Comparison of ENCODE assay signal across 26 cellular contexts in genomic region chr2:42030196-42030759, GRCh38. TPM values are rescaled to one million over a fixed set of nuclear protein-coding genes. Genes with fewer than 3 reads are reported as not detected.
DNase-seq lines count a peak whose midpoint lies in the region; ATAC-seq and TF ChIP-seq lines count a peak whose summit lies in the region.
"Had no signal": no experiment of that assay in that cellular context is flagged by ENCODE, and none has a peak within 500 bp of the region (broad histone marks: within the 10 kb centered on the region; RNA-seq: fewer than 3 reads in every experiment).

No MANE protein-coding gene starts in this region.

- intact Hi-C loops in right cardiac atrium (cut with DNase I), result no loop called here
- intact Hi-C loops in activated naive CD4-positive, alpha-beta T cell treated with anti-CD3 and anti-CD28 coated beads for 36 hours (cut with micrococcal nuclease), result no loop called here

- H3K36me3 ChIP-seq in cardiac muscle cell, result no peaks in the 10 kb centered on the region
- no peaks in the 10 kb centered on the region for H3K36me3 ChIP-seq in endodermal cell (ENCODE audit: control insufficient read depth, insufficient read depth, low read length)
- H3K36me3 ChIP-seq: prostate gland, tibial artery had no signal

- ATAC-seq in right cardiac atrium, result no peak
- ATAC-seq in HG03342 (IDR thresholded peaks at IDR 0.05; ENCODE audit: unreplicated experiment), result no peak
- ATAC-seq in GM18520 (IDR thresholded peaks at IDR 0.05; ENCODE audit: unreplicated experiment), result no peak
- ATAC-seq: foreskin keratinocyte; naive thymus-derived CD4-positive, alpha-beta T cell had no signal

- H3K9me3 ChIP-seq in cardiac muscle cell (ENCODE audit: low read depth) (no peaks in the 10 kb centered on the region), right cardiac atrium (ENCODE audit: control insufficient read depth, low read length) (no peaks in the 10 kb centered on the region), endodermal cell (ENCODE audit: control insufficient read depth, low read length) (no peaks in the 10 kb centered on the region)
- H3K9me3 ChIP-seq: prostate gland, tibial artery had no signal

- DNase-seq in cardiac muscle cell (ENCODE audit: low read depth in 1 of 2, low spot score in 1 of 2) (peak in 1 of 2 donors; percentile 45), right cardiac atrium (no peak), endodermal cell (peak; percentile 82), nephron progenitor cell (peak; percentile 63), GM10248 (ENCODE audit: extremely low spot score) (no peak)
- no peak for DNase-seq in activated naive CD4-positive, alpha-beta T cell treated with anti-CD3 and anti-CD28 coated beads for 36 hours
- DNase-seq: activated CD4-positive, alpha-beta T cell treated with anti-CD3 and anti-CD28 coated beads, Interleukin-2, amount 10 ng/mL, durations not matched to agents 24 days and 14 days; activated CD8-positive, alpha-beta memory T cell treated with anti-CD3 and anti-CD28 coated beads, Interleukin-2, amount 50 U/mL, for 48 hours; activated effector memory CD4-positive, alpha-beta T cell treated with Interleukin-2 at 50 U/mL for 16 hours; COR-L47; erythroblast; foreskin keratinocyte; IMR-90; kidney glomerular epithelial cell; naive thymus-derived CD4-positive, alpha-beta T cell; NCI-H1436 treated with DMSO at 0.1 percent for 48 hours; OCI-M1; SHP77; stimulated activated naive CD4-positive, alpha-beta T cell treated with Interleukin-2 at 50 U/mL for 16 hours; T-helper 1 cell; tibial artery had no signal

- H3K4me3 Mint-ChIP-seq in endodermal cell, result no peak overlapping the region
- peak overlapping the region; percentile 43 for H3K4me3 Mint-ChIP-seq in nephron progenitor cell
- no peak overlapping the region for H3K4me3 Mint-ChIP-seq in activated naive CD4-positive, alpha-beta T cell treated with anti-CD3 and anti-CD28 coated beads for 36 hours
- H3K4me3 Mint-ChIP-seq: activated CD4-positive, alpha-beta T cell treated with anti-CD3 and anti-CD28 coated beads, Interleukin-2, amount 10 ng/mL, durations not matched to agents 24 days and 14 days; naive thymus-derived CD4-positive, alpha-beta T cell had no signal

- POLR2A ChIA-PET in GM10248 (lab: Yijun Ruan, JAX), result no interaction called here

- H3K27ac ChIP-seq in cardiac muscle cell, result peak overlapping the region; percentile 53
- no peak overlapping the region for H3K27ac ChIP-seq in right cardiac atrium (ENCODE audit: low read length)
- H3K27ac ChIP-seq in endodermal cell (ENCODE audit: low read depth, low read length), result peak overlapping the region; percentile 85
- H3K27ac ChIP-seq: 22Rv1, foreskin keratinocyte, prostate gland, skin epidermis, tibial artery had no signal

- CTCF ChIA-PET in activated naive CD4-positive, alpha-beta T cell treated with anti-CD3 and anti-CD28 coated beads for 36 hours (lab: Charles Lee), result no interaction called here
- CTCF ChIA-PET in GM10248 (lab: Yijun Ruan, JAX), result no interaction called here

- H3K27ac Mint-ChIP-seq in endodermal cell, result peak overlapping the region; percentile 94
- H3K27ac Mint-ChIP-seq in nephron progenitor cell, result peak overlapping the region; percentile 92
- no peak overlapping the region for H3K27ac Mint-ChIP-seq in activated naive CD4-positive, alpha-beta T cell treated with anti-CD3 and anti-CD28 coated beads for 36 hours
- H3K27ac Mint-ChIP-seq: activated CD4-positive, alpha-beta T cell treated with anti-CD3 and anti-CD28 coated beads, Interleukin-2, amount 10 ng/mL, durations not matched to agents 24 days and 14 days; naive thymus-derived CD4-positive, alpha-beta T cell had no signal

- no peak for TF ChIP-seq CTCF in cardiac muscle cell (IDR thresholded peaks at IDR 0.05; ENCODE audit: low read depth, low read length)
- TF ChIP-seq CTCF in endodermal cell (conservative IDR thresholded peaks at IDR 0.05), result no peak
- no peak for TF ChIP-seq CTCF in nephron progenitor cell (IDR thresholded peaks at IDR 0.05)
- TF ChIP-seq CTCF in GM10248 (IDR thresholded peaks at IDR 0.05; ENCODE audit: control extremely low read depth, extremely low read depth, low read depth, missing control alignments), result no peak

- H3K27me3 ChIP-seq in cardiac muscle cell (no peaks in the 10 kb centered on the region), right cardiac atrium (ENCODE audit: control insufficient read depth, insufficient read depth) (no peaks in the 10 kb centered on the region), endodermal cell (ENCODE audit: control insufficient read depth, insufficient read depth, low read length, poor library complexity, severe bottlenecking) (no peaks in the 10 kb centered on the region)
- H3K27me3 ChIP-seq: tibial artery had no signal

- H3K9me3 Mint-ChIP-seq in endodermal cell (no peaks in the 10 kb centered on the region), nephron progenitor cell (peaks cover 5% of the 10 kb centered on the region)
- no peaks in the 10 kb centered on the region for H3K9me3 Mint-ChIP-seq in activated naive CD4-positive, alpha-beta T cell treated with anti-CD3 and anti-CD28 coated beads for 36 hours
- H3K9me3 Mint-ChIP-seq: activated CD4-positive, alpha-beta T cell treated with anti-CD3 and anti-CD28 coated beads, Interleukin-2, amount 10 ng/mL, durations not matched to agents 24 days and 14 days; naive thymus-derived CD4-positive, alpha-beta T cell had no signal

- peaks cover 29% of the 10 kb centered on the region for H3K4me1 ChIP-seq in cardiac muscle cell (ENCODE audit: low read depth)
- H3K4me1 ChIP-seq in right cardiac atrium (ENCODE audit: control insufficient read depth, insufficient read depth, low read length), result peaks cover 12% of the 10 kb centered on the region
- peaks cover 28% of the 10 kb centered on the region for H3K4me1 ChIP-seq in endodermal cell (ENCODE audit: control insufficient read depth, insufficient read depth, low read length)
- H3K4me1 ChIP-seq: foreskin keratinocyte, prostate gland had no signal

- WGBS in right cardiac atrium, result 81% methylated on average over 19 of the region's 19 CpGs
- 29% methylated on average over 19 of the region's 19 CpGs; no CpG with 5 or more reads in 1 of the 2 experiments for WGBS in endodermal cell (ENCODE audit: insufficient coverage in 1 of 2, insufficient read length in 1 of 2), 2 experiments

- H3K4me1 Mint-ChIP-seq in endodermal cell (peaks cover 66% of the 10 kb centered on the region), nephron progenitor cell (peaks cover 89% of the 10 kb centered on the region)
- H3K4me1 Mint-ChIP-seq in activated naive CD4-positive, alpha-beta T cell treated with anti-CD3 and anti-CD28 coated beads for 36 hours (ENCODE audit: low read depth), result no peaks in the 10 kb centered on the region
- H3K4me1 Mint-ChIP-seq: activated CD4-positive, alpha-beta T cell treated with anti-CD3 and anti-CD28 coated beads, Interleukin-2, amount 10 ng/mL, durations not matched to agents 24 days and 14 days had no signal

- peaks cover 9% of the 10 kb centered on the region for H3K27me3 Mint-ChIP-seq in endodermal cell (ENCODE audit: insufficient read depth)
- peaks cover 14% of the 10 kb centered on the region for H3K27me3 Mint-ChIP-seq in nephron progenitor cell (ENCODE audit: low read depth, poor library complexity)
- H3K27me3 Mint-ChIP-seq in activated naive CD4-positive, alpha-beta T cell treated with anti-CD3 and anti-CD28 coated beads for 36 hours (ENCODE audit: low read depth), result peaks cover 6% of the 10 kb centered on the region

- H3K4me3 ChIP-seq in cardiac muscle cell, result no peak overlapping the region
- no peak overlapping the region for H3K4me3 ChIP-seq in right cardiac atrium (ENCODE audit: low read length)
- no peak overlapping the region for H3K4me3 ChIP-seq in endodermal cell (ENCODE audit: low read length)
- H3K4me3 ChIP-seq: prostate gland, skin epidermis, tibial artery had no signal

- H3K9ac ChIP-seq in endodermal cell (ENCODE audit: extremely low read depth, low read length, poor library complexity, severe bottlenecking), result peak overlapping the region; percentile 24

- H3K36me3 Mint-ChIP-seq in endodermal cell (ENCODE audit: low read depth) (peaks cover 2% of the 10 kb centered on the region), nephron progenitor cell (ENCODE audit: low read depth) (peaks cover 5% of the 10 kb centered on the region)
- no peaks in the 10 kb centered on the region for H3K36me3 Mint-ChIP-seq in activated naive CD4-positive, alpha-beta T cell treated with anti-CD3 and anti-CD28 coated beads for 36 hours (ENCODE audit: low read depth)
- H3K36me3 Mint-ChIP-seq: naive thymus-derived CD4-positive, alpha-beta T cell had no signal

RNA-seq across cellular contexts. Expression of gene PKDCC, which starts 17.5 kb away (rescaled TPM):
- 169 and 228 TPM in 2 replicates for total RNA-seq in cardiac muscle cell
- polyA plus RNA-seq in cardiac muscle cell, result 157 and 185 TPM in 2 replicates
- 100 to 1,000 TPM in 3 of 4 donors, 10 to 100 TPM in 1; 92.2 to 189 (median 131) TPM for total RNA-seq in right cardiac atrium
- polyA plus RNA-seq in right cardiac atrium, result 145 TPM
- total RNA-seq in endodermal cell, result 100 to 1,000 TPM in 1 of 2 donors, 10 to 100 TPM in 1; 85.3 to 105 TPM
- polyA plus RNA-seq in endodermal cell (2013, experiment 1 of 2), result 124 TPM
- 112 TPM for polyA plus RNA-seq in endodermal cell (2013, experiment 2 of 2)
- total RNA-seq in activated naive CD4-positive, alpha-beta T cell treated with anti-CD3 and anti-CD28 coated beads for 36 hours, result not detected
- total RNA-seq: activated CD4-positive, alpha-beta T cell treated with anti-CD3 and anti-CD28 coated beads, Interleukin-2, amount 10 ng/mL, durations not matched to agents 24 days and 14 days; foreskin keratinocyte; naive thymus-derived CD4-positive, alpha-beta T cell had no signal
- polyA plus RNA-seq: naive thymus-derived CD4-positive, alpha-beta T cell had no signal

Comparison
In these comparisons a context has a peak if more than half of its experiments do, and no peak if none do; other contexts are left out.
1. DNase-seq: peak in endodermal cell (single experiment) and nephron progenitor cell (single experiment); none in right cardiac atrium (0 of 3), activated naive CD4-positive, alpha-beta T cell treated with anti-CD3 and anti-CD28 coated beads for 36 hours (single experiment) and GM10248 (single experiment).
2. RNA of gene PKDCC, which starts 17.5 kb away (total RNA-seq): 169 to 228 TPM in cardiac muscle cell, 92.2 to 189 TPM in right cardiac atrium and 85.3 to 105 TPM in endodermal cell; not detected in activated naive CD4-positive, alpha-beta T cell treated with anti-CD3 and anti-CD28 coated beads for 36 hours; every median in the first group is over 10 times any median in the second.